ENCODE assay signal across 17 cellular contexts in genomic region chr4:122341906-122342305, GRCh38. TPM values are rescaled to one million over a fixed set of nuclear protein-coding genes. Genes with fewer than 3 reads are reported as not detected.
DNase-seq lines count a peak whose midpoint lies in the region; ATAC-seq, FAIRE-seq and TF ChIP-seq lines count a peak whose summit lies in the region.
"Had no signal": no experiment of that assay in that cellular context is flagged by ENCODE, and none has a peak within 500 bp of the region (broad histone marks: within the 10 kb centered on the region; RNA-seq: fewer than 3 reads in every experiment).

No MANE protein-coding gene starts in this region.

- H3K4me3 ChIP-seq in fibroblast of mammary gland (ENCODE audit: control insufficient read depth, low read depth, low read length) (no peak overlapping the region), gastrocnemius medialis (no peak overlapping the region), prostate gland (no peak overlapping the region)
- H3K4me3 ChIP-seq: thoracic aorta had no signal

- in situ Hi-C loops in gastrocnemius medialis (cut with MboI; ENCODE audit: low sequenced_read_pairs in 4 of 4): no loop called here

- POLR2A ChIA-PET in activated CD8-positive, alpha-beta T cell treated with anti-CD3 and anti-CD28 coated beads, Interleukin-2, amount 10 ng/mL, durations not matched to agents 7 days and 5 days (lab: Charles Lee): no interaction called here

- peak in 1 of 2 donors; percentile 98 for ATAC-seq in gastrocnemius medialis
- ATAC-seq in GM19023 (IDR thresholded peaks at IDR 0.05; ENCODE audit: unreplicated experiment): no peak
- ATAC-seq in activated CD8-positive, alpha-beta T cell treated with anti-CD3 and anti-CD28 coated beads, Interleukin-2, amount 10 ng/mL, durations not matched to agents 7 days and 5 days: no peak
- ATAC-seq: sciatic nerve had no signal

- H3K36me3 Mint-ChIP-seq in activated CD8-positive, alpha-beta T cell treated with anti-CD3 and anti-CD28 coated beads, Interleukin-2, amount 10 ng/mL, durations not matched to agents 7 days and 5 days (ENCODE audit: low read depth): peaks cover 15% of the 10 kb centered on the region

- H3K27ac Mint-ChIP-seq in activated CD8-positive, alpha-beta T cell treated with anti-CD3 and anti-CD28 coated beads, Interleukin-2, amount 10 ng/mL, durations not matched to agents 7 days and 5 days: no peak overlapping the region
- H3K27ac Mint-ChIP-seq: activated naive CD8-positive, alpha-beta T cell had no signal

- 90% methylated on average over 2 of the region's 2 CpGs for WGBS in prostate gland

- no peaks in the 10 kb centered on the region for H3K4me1 Mint-ChIP-seq in activated CD8-positive, alpha-beta T cell treated with anti-CD3 and anti-CD28 coated beads, Interleukin-2, amount 10 ng/mL, durations not matched to agents 7 days and 5 days (ENCODE audit: low read depth)

- CTCF ChIA-PET in activated CD8-positive, alpha-beta T cell treated with anti-CD3 and anti-CD28 coated beads, Interleukin-2, amount 10 ng/mL, durations not matched to agents 7 days and 5 days (lab: Charles Lee): interaction anchor here (0.6 kb wide), 1 partner anchor 355 kb away, joined by 3 read pairs; no protein-coding TSS in a partner anchor

- H3K36me3 ChIP-seq in gastrocnemius medialis: peaks cover 2 to 15% of the 10 kb centered on the region in 2 donors
- no peaks in the 10 kb centered on the region for H3K36me3 ChIP-seq in prostate gland

- no peak for TF ChIP-seq POLR2A in gastrocnemius medialis (IDR thresholded peaks at IDR 0.05)
- no peak for TF ChIP-seq POLR2A in prostate gland (IDR thresholded peaks at IDR 0.05)

- intact Hi-C loops in gastrocnemius medialis (cut with DNase I; ENCODE audit: low total_unique reads): no loop called here
- intact Hi-C loops in prostate gland (cut with DNase I): no loop called here

- DNase-seq in DMS53 (lab: John Stamatoyannopoulos, UW) (peak; percentile 1), DMS53 treated with DMSO at 0.1 percent for 48 hours (lab: John Stamatoyannopoulos, UW; ENCODE audit: unreplicated experiment) (no peak), RCC 7860 (ENCODE audit: low spot score) (peak; percentile 87), fibroblast of mammary gland (ENCODE audit: low read depth) (peak; percentile 72), gastrocnemius medialis (peak in 1 of 2 donors; percentile 23), prostate gland (ENCODE audit: low spot score) (no peak)
- no peak for DNase-seq in activated CD8-positive, alpha-beta T cell treated with anti-CD3 and anti-CD28 coated beads, Interleukin-2, amount 10 ng/mL, durations not matched to agents 7 days and 5 days
- DNase-seq: effector memory CD4-positive, alpha-beta T cell; NCI-H2081 treated with DMSO at 0.1 percent for 48 hours had no signal

- TF ChIP-seq CTCF in fibroblast of mammary gland (conservative IDR thresholded peaks at IDR 0.05; ENCODE audit: control insufficient read depth, insufficient read depth, low read depth, low read length) (no peak), gastrocnemius medialis (IDR thresholded peaks at IDR 0.05 in 4 of 5, conservative IDR thresholded peaks at IDR 0.05 in 1 of 5) (no peak), prostate gland (IDR thresholded peaks at IDR 0.05) (no peak)

- H3K9me3 ChIP-seq in gastrocnemius medialis (no peaks in the 10 kb centered on the region), prostate gland (no peaks in the 10 kb centered on the region)
- H3K9me3 ChIP-seq: thoracic aorta had no signal

- no peaks in the 10 kb centered on the region for H3K9me3 Mint-ChIP-seq in activated CD8-positive, alpha-beta T cell treated with anti-CD3 and anti-CD28 coated beads, Interleukin-2, amount 10 ng/mL, durations not matched to agents 7 days and 5 days (ENCODE audit: insufficient read depth)

- H3K27ac ChIP-seq in gastrocnemius medialis (peak overlapping the region in 3 of 4 donors; percentile 18 to 60 (median 18)), prostate gland (no peak overlapping the region)
- H3K27ac ChIP-seq: 22Rv1, thoracic aorta had no signal

- no peaks in the 10 kb centered on the region for H3K27me3 Mint-ChIP-seq in activated CD8-positive, alpha-beta T cell treated with anti-CD3 and anti-CD28 coated beads, Interleukin-2, amount 10 ng/mL, durations not matched to agents 7 days and 5 days (ENCODE audit: low read depth)
- H3K27me3 Mint-ChIP-seq: activated naive CD8-positive, alpha-beta T cell had no signal

- H3K4me1 ChIP-seq in gastrocnemius medialis (peaks cover 8 to 16% of the 10 kb centered on the region in 2 donors), prostate gland (replicated peaks) (no peaks in the 10 kb centered on the region)

- no peaks in the 10 kb centered on the region for H3K27me3 ChIP-seq in gastrocnemius medialis
- H3K27me3 ChIP-seq in prostate gland (replicated peaks; ENCODE audit: insufficient read depth): no peaks in the 10 kb centered on the region

- FAIRE-seq in RCC 7860 (lab: Jason Lieb, UNC): peak; percentile 96
- FAIRE-seq: G401.6 had no signal

- no peak overlapping the region for H3K4me3 Mint-ChIP-seq in activated CD8-positive, alpha-beta T cell treated with anti-CD3 and anti-CD28 coated beads, Interleukin-2, amount 10 ng/mL, durations not matched to agents 7 days and 5 days
- H3K4me3 Mint-ChIP-seq: activated naive CD8-positive, alpha-beta T cell had no signal

RNA-seq across cellular contexts. Expression of gene ADAD1, which starts 36.9 kb away (rescaled TPM):
- not detected for total RNA-seq in gastrocnemius medialis
- total RNA-seq in activated CD8-positive, alpha-beta T cell treated with anti-CD3 and anti-CD28 coated beads, Interleukin-2, amount 10 ng/mL, durations not matched to agents 7 days and 5 days: not detected
- total RNA-seq in prostate gland: 10 to 100 TPM in 1 of 2 donors, not detected in 1; 23.8 TPM
- total RNA-seq: activated CD8-positive, alpha-beta memory T cell treated with anti-CD3 and anti-CD28 coated beads for 36 hours; sciatic nerve; T-helper 2 cell treated with Interferon-gamma antibody and Interleukin-4, amounts not matched to agents 100 ng/mL and 5 ng/mL, for 36 hours; thoracic aorta had no signal

Comparison
In these comparisons a context has a peak if more than half of its experiments do, and no peak if none do; other contexts are left out.
1. DNase-seq: peak in DMS53 (single experiment), RCC 7860 (single experiment) and fibroblast of mammary gland (single experiment); none in DMS53 treated with DMSO at 0.1 percent for 48 hours (single experiment), activated CD8-positive, alpha-beta T cell treated with anti-CD3 and anti-CD28 coated beads, Interleukin-2, amount 10 ng/mL, durations not matched to agents 7 days and 5 days (single experiment) and prostate gland (single experiment).
2. H3K27ac ChIP-seq: peak in gastrocnemius medialis (3 of 4); none in prostate gland (0 of 2).